ENCODE assay signal across 14 cellular contexts in the genomic region with DNA sequence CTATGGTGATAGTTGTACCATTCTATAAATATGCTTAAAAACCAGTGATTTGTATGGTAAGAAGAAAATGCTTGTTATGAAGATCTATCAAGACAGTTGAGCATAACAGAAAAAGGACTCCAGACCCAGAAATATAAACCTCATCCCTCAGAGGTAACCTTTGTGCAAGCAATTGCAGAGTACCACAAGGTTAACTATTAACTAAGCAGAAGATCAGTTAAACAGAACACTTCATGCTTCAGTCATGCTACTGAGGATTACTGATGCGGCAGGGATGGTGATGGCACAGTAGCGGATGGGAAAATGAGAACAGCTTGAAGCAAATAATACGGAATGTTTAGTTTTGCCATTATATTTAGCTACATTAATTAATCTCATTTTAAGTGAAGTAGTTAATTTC. TPM values are rescaled to one million over a fixed set of nuclear protein-coding genes. Genes with fewer than 3 reads are reported as not detected.
DNase-seq lines count a peak whose midpoint lies in the region; FAIRE-seq and TF ChIP-seq lines count a peak whose summit lies in the region.
"Had no signal": no experiment of that assay in that cellular context is flagged by ENCODE, and none has a peak within 500 bp of the region (broad histone marks: within the 10 kb centered on the region; RNA-seq: fewer than 3 reads in every experiment).

No MANE protein-coding gene starts in this region.

- peaks cover 0 to 32% (median 20%) of the 10 kb centered on the region in 4 donors for H3K4me1 ChIP-seq in liver (ENCODE audit: control insufficient read depth in 4 of 4, insufficient read depth in 4 of 4, low read length in 3 of 4)
- no peaks in the 10 kb centered on the region for H3K4me1 ChIP-seq in esophagus squamous epithelium

- H3K9me3 ChIP-seq in liver (ENCODE audit: control insufficient read depth in 4 of 4, low read length in 3 of 4) (no peaks in the 10 kb centered on the region), esophagus squamous epithelium (no peaks in the 10 kb centered on the region)

- H3K27me3 ChIP-seq in liver (ENCODE audit: control insufficient read depth in 4 of 4, insufficient read depth in 4 of 4, low read length in 3 of 4) (no peaks in the 10 kb centered on the region), esophagus squamous epithelium (no peaks in the 10 kb centered on the region)

- intact Hi-C loops in esophagus squamous epithelium (cut with DNase I) = no loop called here

- 60% methylated on average over 3 of the region's 3 CpGs for WGBS in liver
- 93 to 94% methylated on average over 3 of the region's 3 CpGs for WGBS in esophagus squamous epithelium, 2 donors

- in situ Hi-C loops in ACHN (cut with HindIII; ENCODE audit: low pct_ligation_motif_present, low pct_unique_long_range_greater_than_20kb, low sequenced_read_pairs) = no loop called here

- TF ChIP-seq POLR2A in esophagus squamous epithelium (IDR thresholded peaks at IDR 0.05) = no peak

- FAIRE-seq in RCC 7860 (lab: Jason Lieb, UNC) = peak; percentile 99
- FAIRE-seq: D721Med had no signal

- no peak overlapping the region for H3K27ac ChIP-seq in liver (ENCODE audit: low read depth in 1 of 2, low read length in 2 of 2)
- H3K27ac ChIP-seq in esophagus squamous epithelium = no peak overlapping the region
- H3K27ac ChIP-seq: RWPE1 had no signal

- H3K4me3 ChIP-seq in liver (ENCODE audit: low read depth in 1 of 3, low read length in 3 of 3) = no peak overlapping the region
- H3K4me3 ChIP-seq in esophagus squamous epithelium = no peak overlapping the region

- H3K36me3 ChIP-seq in liver (ENCODE audit: control insufficient read depth in 4 of 4, insufficient read depth in 3 of 4, low read depth in 1 of 4, low read length in 3 of 4) (peaks cover 16 to 84% (median 61%) of the 10 kb centered on the region in 4 donors), esophagus squamous epithelium (peaks cover 18 to 100% (median 76%) of the 10 kb centered on the region in 3 donors)

- TF ChIP-seq RAD21 in liver (IDR thresholded peaks at IDR 0.05) = peak in 1 of 2 donors; percentile 26

- DNase-seq in ACHN (peak; percentile 88), RCC 7860 (ENCODE audit: low spot score) (peak; percentile 92), glomerular visceral epithelial cell (ENCODE audit: extremely low spot score) (peak; percentile 83), NCI-H2227 treated with DMSO at 0.1 percent for 48 hours (lab: John Stamatoyannopoulos, UW) (no peak), SKM-1 (lab: John Stamatoyannopoulos, UW; ENCODE audit: unreplicated experiment) (no peak), globus pallidus (ENCODE audit: low spot score) (no peak), esophagus squamous epithelium (lab: John Stamatoyannopoulos, UW) (no peak)
- DNase-seq: CD4-positive, alpha-beta T cell; GF-D8; NCI-H2029 treated with DMSO at 0.1 percent for 48 hours; NCI-H524 had no signal

- TF ChIP-seq CTCF in liver (IDR thresholded peaks at IDR 0.05; ENCODE audit: low read depth, low read length, missing input control) = no peak
- no peak for TF ChIP-seq CTCF in esophagus squamous epithelium (IDR thresholded peaks at IDR 0.05)

- no peak overlapping the region for H3K9ac ChIP-seq in liver (ENCODE audit: low read depth in 1 of 2, low read length in 2 of 2)

TF ChIP-seq in liver, 16 proteins besides CTCF, POLR2A, EP300 and RAD21:
- TF ChIP-seq YY1 (IDR thresholded peaks at IDR 0.05) (no peak), NR2F2 (IDR thresholded peaks at IDR 0.05) (no peak), FOXA2 (IDR thresholded peaks at IDR 0.05) (no peak), ATF3 (IDR thresholded peaks at IDR 0.05) (no peak), SP1 (IDR thresholded peaks at IDR 0.05) (peak; percentile 20), RXRA (IDR thresholded peaks at IDR 0.05) (peak; percentile 14 to 19), FOXA1 (IDR thresholded peaks at IDR 0.05) (no peak), GABPA (IDR thresholded peaks at IDR 0.05 in 1 of 2, conservative IDR thresholded peaks at IDR 0.05 in 1 of 2) (no peak), JUND (IDR thresholded peaks at IDR 0.05) (peak in 1 of 2 donors; percentile 16), HNF4A (conservative IDR thresholded peaks at IDR 0.05) (peak; percentile 51 to 73), MAX (IDR thresholded peaks at IDR 0.05) (no peak)
- TF ChIP-seq, protein P1, sequence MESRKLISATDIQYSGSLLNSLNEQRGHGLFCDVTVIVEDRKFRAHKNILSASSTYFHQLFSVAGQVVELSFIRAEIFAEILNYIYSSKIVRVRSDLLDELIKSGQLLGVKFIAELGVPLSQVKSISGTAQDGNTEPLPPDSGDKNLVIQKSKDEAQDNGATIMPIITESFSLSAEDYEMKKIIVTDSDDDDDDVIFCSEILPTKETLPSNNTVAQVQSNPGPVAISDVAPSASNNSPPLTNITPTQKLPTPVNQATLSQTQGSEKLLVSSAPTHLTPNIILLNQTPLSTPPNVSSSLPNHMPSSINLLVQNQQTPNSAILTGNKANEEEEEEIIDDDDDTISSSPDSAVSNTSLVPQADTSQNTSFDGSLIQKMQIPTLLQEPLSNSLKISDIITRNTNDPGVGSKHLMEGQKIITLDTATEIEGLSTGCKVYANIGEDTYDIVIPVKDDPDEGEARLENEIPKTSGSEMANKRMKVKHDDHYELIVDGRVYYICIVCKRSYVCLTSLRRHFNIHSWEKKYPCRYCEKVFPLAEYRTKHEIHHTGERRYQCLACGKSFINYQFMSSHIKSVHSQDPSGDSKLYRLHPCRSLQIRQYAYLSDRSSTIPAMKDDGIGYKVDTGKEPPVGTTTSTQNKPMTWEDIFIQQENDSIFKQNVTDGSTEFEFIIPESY (IDR thresholded peaks at IDR 0.05) = no peak
TF ChIP-seq in liver: peak in this region for 4.

RNA-seq across cellular contexts. Expression of gene IARS1, which starts 45.5 kb away (rescaled TPM):
- total RNA-seq in liver (10 to 100 TPM; 67.9 to 81.7 TPM), esophagus squamous epithelium (100 to 1,000 TPM in 2 of 4 donors, 10 to 100 TPM in 2; 56.8 to 136 (median 91.2) TPM)
- polyA plus RNA-seq in liver = 10 to 100 TPM; 24.8 to 31.4 TPM

Comparison
In these comparisons a context has a peak if more than half of its experiments do, and no peak if none do; other contexts are left out.
1. DNase-seq: peak in ACHN (single experiment), RCC 7860 (single experiment) and glomerular visceral epithelial cell (single experiment); none in NCI-H2227 treated with DMSO at 0.1 percent for 48 hours (single experiment), SKM-1 (single experiment), globus pallidus (single experiment) and esophagus squamous epithelium (single experiment).